In the genomic region with DNA sequence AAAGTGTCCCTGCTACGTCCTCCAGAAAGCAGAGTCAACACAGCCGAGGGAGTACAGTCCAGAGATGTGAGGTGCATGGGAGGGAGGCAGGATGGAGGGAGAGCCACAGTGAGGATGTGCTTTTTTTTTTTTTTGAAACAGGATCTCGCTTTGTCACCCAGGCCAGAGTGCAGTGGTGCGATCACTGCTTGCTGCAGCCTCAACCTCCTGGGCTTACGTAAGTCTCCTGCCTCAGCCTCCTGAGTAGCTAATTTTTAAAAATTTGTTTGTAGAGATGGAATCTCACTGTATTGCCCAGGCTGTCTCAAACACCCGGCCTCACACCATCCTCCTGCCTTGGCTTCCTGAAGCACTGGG, we compare ENCODE assay signal across 28 cellular contexts. TPM values are rescaled to one million over a fixed set of nuclear protein-coding genes. Genes with fewer than 3 reads are reported as not detected.
A peak's percentile ranks its signal among the peaks of the same experiment; 100 is the strongest.
DNase-seq lines count a peak whose midpoint lies in the region; ATAC-seq, FAIRE-seq and TF ChIP-seq lines count a peak whose summit lies in the region.
"Had no signal": no experiment of that assay in that cellular context is flagged by ENCODE, and none has a peak within 500 bp of the region (broad histone marks: within the 10 kb centered on the region; RNA-seq: fewer than 3 reads in every experiment).

No MANE protein-coding gene starts in this region.

- H3K4me1 ChIP-seq in heart left ventricle (peaks cover 0 to 9% (median 0%) of the 10 kb centered on the region in 12 donors), astrocyte (ENCODE audit: insufficient read depth, low read length) (peaks cover 45% of the 10 kb centered on the region), HepG2 (ENCODE audit: insufficient read depth, low read length) (peaks cover 66% of the 10 kb centered on the region)
- H3K4me1 ChIP-seq: BE2C had no signal

- H3K79me2 ChIP-seq in astrocyte (ENCODE audit: insufficient read depth, low read length) (no peaks in the 10 kb centered on the region), HepG2 (ENCODE audit: insufficient read depth, low read length) (no peaks in the 10 kb centered on the region)

- no TSS peak for BruUV-seq in HepG2 (replicated peaks; lab: Mats Ljungman, UMichigan)

- H3K36me3 ChIP-seq in heart left ventricle (no peaks in the 10 kb centered on the region), astrocyte (ENCODE audit: insufficient read depth, low read length) (no peaks in the 10 kb centered on the region), HepG2 (replicated peaks in 1 of 2; ENCODE audit: control insufficient read depth in 1 of 2, insufficient read depth in 2 of 2, low read length in 2 of 2) (no peaks in the 10 kb centered on the region)
- H3K36me3 ChIP-seq: BE2C had no signal

- intact Hi-C loops in Right ventricle myocardium inferior (cut with DNase I) (no loop called here), heart left ventricle (cut with DNase I) (loop anchor here in 2 of 10 donors (5.0 kb wide), 2 partner anchors 267 to 612 kb away; no protein-coding TSS in a partner anchor), HepG2 (cut with micrococcal nuclease; ENCODE audit: unreplicated experiment) (no loop called here)

- H3K4me3 ChIP-seq in heart left ventricle (no peak overlapping the region), astrocyte (ENCODE audit: insufficient read depth, low read depth, low read length) (no peak overlapping the region), HepG2 (replicated peaks in 1 of 3; ENCODE audit: insufficient read depth in 1 of 3, low read depth in 2 of 3, low read length in 3 of 3) (no peak overlapping the region; a peak in 1 of 6 replicates)

- peak overlapping the region; percentile 58 for H3K27ac Mint-ChIP-seq in astrocyte (ENCODE audit: unreplicated experiment)
- H3K27ac Mint-ChIP-seq: CD8-positive, alpha-beta memory T cell had no signal

- no peaks in the 10 kb centered on the region for H3K9me3 Mint-ChIP-seq in astrocyte (ENCODE audit: unreplicated experiment)
- H3K9me3 Mint-ChIP-seq: CD8-positive, alpha-beta memory T cell had no signal

- no peaks in the 10 kb centered on the region for H3K36me3 Mint-ChIP-seq in astrocyte (ENCODE audit: low read depth, unreplicated experiment)
- H3K36me3 Mint-ChIP-seq: CD14-positive monocyte; CD8-positive, alpha-beta memory T cell had no signal

- DNase-seq in Right ventricle myocardium inferior (ENCODE audit: missing footprints) (peak; percentile 30), heart left ventricle (no peak), astrocyte (ENCODE audit: low read depth) (no peak), HepG2 (ENCODE audit: low spot score) (peak; percentile 47), renal cortical epithelial cell (ENCODE audit: low read depth) (peak; percentile 34), globus pallidus (ENCODE audit: low spot score) (no peak), HT-29 (ENCODE audit: low spot score) (no peak)
- DNase-seq: 8988T; ACHN; BE2C; Calu3; CD8-positive, alpha-beta memory T cell; DMS79 treated with DMSO at 0.1 percent for 48 hours; IMR-90; NCI-H1092 treated with DMSO at 0.1 percent for 48 hours; NCI-H1436; NCI-H187; NCI-H2107; NCI-H446; NCI-H524 treated with DMSO at 0.1 percent for 48 hours; NCI-H774; SK-N-SH; SW 1271 had no signal

- CTCF ChIA-PET in HepG2 (lab: Yijun Ruan, JAX; ENCODE audit: low intra/inter-chr PET ratio, low total read pairs) = no interaction called here

- TF ChIP-seq CTCF in heart left ventricle (IDR thresholded peaks at IDR 0.05) = no peak
- no peak for TF ChIP-seq CTCF in astrocyte (IDR thresholded peaks at IDR 0.05; ENCODE audit: insufficient read depth, low read depth, low read length)
- no peak for TF ChIP-seq CTCF in HepG2 (CRISPR knock-in tag; IDR thresholded peaks at IDR 0.05)

- H3K27me3 ChIP-seq in heart left ventricle (no peaks in the 10 kb centered on the region), astrocyte (ENCODE audit: insufficient read depth, low read length) (no peaks in the 10 kb centered on the region), HepG2 (ENCODE audit: control insufficient read depth in 1 of 2, insufficient read depth in 2 of 2, low read length in 2 of 2) (no peaks in the 10 kb centered on the region)
- H3K27me3 ChIP-seq: BE2C had no signal

- TF ChIP-seq RAD21 in HepG2 (CRISPR knock-in tag; IDR thresholded peaks at IDR 0.05) = no peak

- in situ Hi-C loops in HepG2 (cut with HindIII; ENCODE audit: extremely low pct_ligation_motif_present, low pct_unique_long_range_greater_than_20kb) = loop anchor here (10.0 to 25.0 kb wide), 2 partner anchors 454 to 872 kb away; a partner anchor contains a TSS

- H2AFZ ChIP-seq in astrocyte (ENCODE audit: low read depth, low read length) (no peak overlapping the region), HepG2 (ENCODE audit: low read length) (no peak overlapping the region)

- no peak overlapping the region for H3K27ac ChIP-seq in heart left ventricle
- no peak overlapping the region for H3K27ac ChIP-seq in astrocyte (ENCODE audit: low read depth, low read length)
- H3K27ac ChIP-seq in HepG2 (ENCODE audit: extremely low read length, insufficient read depth, low read length) = no peak overlapping the region
- H3K27ac ChIP-seq: KMS-11 had no signal

- H3K4me2 ChIP-seq in astrocyte (ENCODE audit: low read length) (no peak overlapping the region), HepG2 (ENCODE audit: low read depth, low read length) (peak overlapping the region; percentile 62)
- H3K4me2 ChIP-seq: KMS-11, SK-N-SH had no signal

- no peak overlapping the region for H3K4me3 Mint-ChIP-seq in astrocyte (ENCODE audit: unreplicated experiment)
- H3K4me3 Mint-ChIP-seq: CD14-positive monocyte; CD8-positive, alpha-beta memory T cell had no signal

- peaks cover 12% of the 10 kb centered on the region for H3K27me3 Mint-ChIP-seq in astrocyte (ENCODE audit: low read depth, unreplicated experiment)

- H3K4me1 Mint-ChIP-seq in astrocyte (ENCODE audit: low read depth, unreplicated experiment) = peaks cover 52% of the 10 kb centered on the region

- POLR2A ChIA-PET in HepG2 (lab: Yijun Ruan, JAX) = no interaction called here

- WGBS in heart left ventricle, 4 donors = 71 to 87% (median 81%) methylated on average over 6 of the region's 6 CpGs
- 0% methylated on average over 6 of the region's 6 CpGs for WGBS in HepG2 (ENCODE audit: low lambda C conversion rate)

- ATAC-seq in Right ventricle myocardium inferior (no peak), heart left ventricle (no peak), HepG2 (peak; percentile 73), HG03175 (IDR thresholded peaks at IDR 0.05; ENCODE audit: unreplicated experiment) (no peak)

- TF ChIP-seq POLR2A in heart left ventricle (IDR thresholded peaks at IDR 0.05) (no peak), HepG2 (IDR thresholded peaks at IDR 0.05; ENCODE audit: insufficient read depth in 1 of 2, low read depth in 2 of 2, low read length in 2 of 2) (no peak)

- H3K9ac ChIP-seq in astrocyte (ENCODE audit: low read length) = no peak overlapping the region
- H3K9ac ChIP-seq in HepG2 (ENCODE audit: insufficient read depth, low read depth, low read length) = no peak overlapping the region
- H3K9ac ChIP-seq: KMS-11, SK-N-SH had no signal

- FAIRE-seq in astrocyte (lab: Jason Lieb, UNC) (no peak), HepG2 (lab: Jason Lieb, UNC) (peak; percentile 63)
- FAIRE-seq: GM18507, H54 had no signal

- H4K20me1 ChIP-seq in astrocyte (ENCODE audit: insufficient read depth, low read length) (no peaks in the 10 kb centered on the region), HepG2 (ENCODE audit: insufficient read depth, low read length) (no peaks in the 10 kb centered on the region)

- no peaks in the 10 kb centered on the region for H3K9me3 ChIP-seq in heart left ventricle
- H3K9me3 ChIP-seq in astrocyte (ENCODE audit: insufficient read depth, low read depth, low read length) = no peaks in the 10 kb centered on the region
- H3K9me3 ChIP-seq in HepG2 (ENCODE audit: low read length) = no peaks in the 10 kb centered on the region
- H3K9me3 ChIP-seq: BE2C, SK-N-SH had no signal

- TF ChIP-seq EP300 in HepG2 (IDR thresholded peaks at IDR 0.05; ENCODE audit: low read depth in 2 of 2, low read length in 2 of 2) = no peak
- TF ChIP-seq EP300 in HepG2 (CRISPR knock-in tag; IDR thresholded peaks at IDR 0.05; ENCODE audit: borderline replicate concordance) = no peak

TF ChIP-seq in HepG2, 621 proteins besides CTCF, POLR2A, EP300 and RAD21 (continues in another document):
- TF ChIP-seq NAIF1 (CRISPR knock-in tag; IDR thresholded peaks at IDR 0.05; ENCODE audit: borderline replicate concordance) = no peak

RNA-seq across cellular contexts. Expression of a gene that starts 33.2 kb away (rescaled TPM):
- 18.4 TPM for total RNA-seq in Right ventricle myocardium inferior
- 10 to 100 TPM; 15.3 to 55.6 (median 20.7) TPM for total RNA-seq in heart left ventricle
- polyA plus RNA-seq in heart left ventricle = 10 to 100 TPM in 1 of 2 donors, 1 to 10 TPM in 1; 7.5 to 26.1 TPM
- 124 and 137 TPM in 2 replicates for total RNA-seq in astrocyte
- total RNA-seq in HepG2 (2016; rRNA removed; fragmentation: Illumina TruSeq; extraction: Trizol) = 125 and 159 TPM in 2 replicates
- total RNA-seq in HepG2 (2016; cell fraction: cytosol; rRNA removed; fragmentation: Illumina TruSeq; extraction: Trizol; ENCODE audit: low read depth) = 11.5 TPM in 2 replicates
- total RNA-seq in HepG2 (2016; cell fraction: insoluble cytoplasmic fraction; rRNA removed; fragmentation: Illumina TruSeq; extraction: Trizol) = 126 and 146 TPM in 2 replicates
- 48.8 and 50.7 TPM in 2 replicates for total RNA-seq in HepG2 (2016; cell fraction: membrane; rRNA removed; fragmentation: Illumina TruSeq; extraction: Trizol)
- total RNA-seq in HepG2 (2016; cell fraction: nucleus; rRNA removed; fragmentation: Illumina TruSeq; extraction: Trizol) = 50.9 and 56.2 TPM in 2 replicates
- polyA plus RNA-seq in HepG2 (2011; rRNA removed) = 45.1 and 49.5 TPM in 2 replicates
- polyA plus RNA-seq in HepG2 (2011; cell fraction: cytosol; rRNA removed) = 39.2 and 42.4 TPM in 2 replicates
- 15.7 and 19.6 TPM in 2 replicates for polyA plus RNA-seq in HepG2 (2011; cell fraction: nucleus; rRNA removed)
- 51.6 and 52.8 TPM in 2 replicates for polyA plus RNA-seq in HepG2 (2012)
- polyA plus RNA-seq in HepG2 (2016; cell fraction: cytosol; fragmentation: Illumina TruSeq; extraction: Trizol; ENCODE audit: low read depth) = 7.5 and 7.7 TPM in 2 replicates
- 131 and 144 TPM in 2 replicates for polyA plus RNA-seq in HepG2 (2016; cell fraction: insoluble cytoplasmic fraction; fragmentation: Illumina TruSeq; extraction: Trizol; ENCODE audit: low read depth)
- polyA plus RNA-seq in HepG2 (2016; cell fraction: membrane; fragmentation: Illumina TruSeq; extraction: Trizol; ENCODE audit: low read depth) = 23.3 and 23.6 TPM in 2 replicates
- polyA plus RNA-seq in HepG2 (2016; cell fraction: nucleus; fragmentation: Illumina TruSeq; extraction: Trizol; ENCODE audit: insufficient read depth, low read depth) = 57.5 and 58.3 TPM in 2 replicates
- 58.5 and 119 TPM in 2 replicates for polyA minus RNA-seq in HepG2 (2011; rRNA and poly(A)+ RNA removed; ENCODE audit: low replicate concordance)
- 51.9 and 56.8 TPM in 2 replicates for polyA minus RNA-seq in HepG2 (2011; cell fraction: cytosol; rRNA and poly(A)+ RNA removed)
- 20.2 and 23.6 TPM in 2 replicates for polyA minus RNA-seq in HepG2 (2011; cell fraction: nucleus; rRNA and poly(A)+ RNA removed)
- 43.2 and 162 TPM in 2 replicates for total RNA-seq in renal cortical epithelial cell
- total RNA-seq in HT-29 (2014; rRNA removed; shearing (Covaris generic)) = 16.0 and 21.6 TPM in 2 replicates

Comparison
In these comparisons a context has a peak if more than half of its experiments do, and no peak if none do; other contexts are left out.
1. DNase-seq: peak in Right ventricle myocardium inferior (single experiment), HepG2 (single experiment) and renal cortical epithelial cell (single experiment); none in heart left ventricle (0 of 5), astrocyte (single experiment), globus pallidus (single experiment) and HT-29 (single experiment).